Comparison of ENCODE assay signal across 10 cellular contexts in genomic region chr11:118224512-118225180, GRCh38. TPM values are rescaled to one million over a fixed set of nuclear protein-coding genes. Genes with fewer than 3 reads are reported as not detected.
DNase-seq lines count a peak whose midpoint lies in the region; ATAC-seq, FAIRE-seq and TF ChIP-seq lines count a peak whose summit lies in the region.
"Had no signal": no experiment of that assay in that cellular context is flagged by ENCODE, and none has a peak within 500 bp of the region (broad histone marks: within the 10 kb centered on the region; RNA-seq: fewer than 3 reads in every experiment).

Gene JAML (minus strand): TSS chr11:118225011. CDS start chr11:118214866, 10,145 bp downstream.

- POLR2A ChIA-PET in HepG2 (lab: Yijun Ruan, JAX) = no interaction called here

- H3K27ac ChIP-seq in liver (ENCODE audit: low read depth in 1 of 2, low read length in 2 of 2) (peak within 1 kb of the TSS; percentile 22 to 47), HepG2 (ENCODE audit: extremely low read length, insufficient read depth, low read length) (no peak within 1 kb of the TSS), urinary bladder (ENCODE audit: low read depth) (no peak within 1 kb of the TSS)

- H3K4me3 Mint-ChIP-seq in activated CD4-positive, alpha-beta T cell treated with anti-CD3 and anti-CD28 coated beads, Interleukin-2, amount 10 ng/mL, durations not matched to agents 24 days and 14 days = peak within 1 kb of the TSS; percentile 91
- H3K4me3 Mint-ChIP-seq in immature natural killer cell = peak within 1 kb of the TSS; percentile 48 to 61 (median 52)

- H2AFZ ChIP-seq in HepG2 (ENCODE audit: low read length) = no peak within 1 kb of the TSS

- H3K4me1 ChIP-seq in liver (ENCODE audit: control insufficient read depth in 4 of 4, insufficient read depth in 4 of 4, low read length in 3 of 4) (no peaks in the 10 kb centered on the region), HepG2 (ENCODE audit: insufficient read depth, low read length) (peaks cover 13% of the 10 kb centered on the region), urinary bladder (ENCODE audit: insufficient read depth) (no peaks in the 10 kb centered on the region)

- CTCF ChIA-PET in HepG2 (lab: Yijun Ruan, JAX; ENCODE audit: low intra/inter-chr PET ratio, low total read pairs) = no interaction called here

- no TSS peak for BruUV-seq in HepG2 (replicated peaks; lab: Mats Ljungman, UMichigan)

- no peak within 1 kb of the TSS for H3K4me2 ChIP-seq in HepG2 (ENCODE audit: low read depth, low read length)

- H3K27ac Mint-ChIP-seq in activated CD4-positive, alpha-beta T cell treated with anti-CD3 and anti-CD28 coated beads, Interleukin-2, amount 10 ng/mL, durations not matched to agents 24 days and 14 days = peak within 1 kb of the TSS; percentile 96
- H3K27ac Mint-ChIP-seq in immature natural killer cell = peak within 1 kb of the TSS in 5 of 6 donors; percentile 6 to 70 (median 36)

- intact Hi-C loops in HepG2 (cut with micrococcal nuclease; ENCODE audit: unreplicated experiment) = no loop called here
- intact Hi-C loops in activated CD4-positive, alpha-beta T cell treated with anti-CD3 and anti-CD28 coated beads, Interleukin-2, amount 10 ng/mL, durations not matched to agents 24 days and 14 days (cut with micrococcal nuclease) = loop anchor here (1.0 to 2.0 kb wide), 5 partner anchors 7 to 214 kb away; no protein-coding TSS in a partner anchor

- TF ChIP-seq RAD21 in liver (IDR thresholded peaks at IDR 0.05) (no peak), HepG2 (CRISPR knock-in tag; IDR thresholded peaks at IDR 0.05) (no peak)

- H4K20me1 ChIP-seq in HepG2 (ENCODE audit: insufficient read depth, low read length) = no peaks in the 10 kb centered on the region

- TF ChIP-seq CTCF in liver (IDR thresholded peaks at IDR 0.05; ENCODE audit: low read depth, low read length, missing input control) (no peak), HepG2 (CRISPR knock-in tag; IDR thresholded peaks at IDR 0.05) (no peak)

- TF ChIP-seq POLR2A in HepG2 (IDR thresholded peaks at IDR 0.05; ENCODE audit: insufficient read depth in 1 of 2, low read depth in 2 of 2, low read length in 2 of 2) = no peak

- 82% methylated on average over 6 of the region's 6 CpGs for WGBS in liver
- WGBS in HepG2 (ENCODE audit: low lambda C conversion rate) = 91% methylated on average over 6 of the region's 6 CpGs
- 60% methylated on average over 6 of the region's 6 CpGs for whole genome bisulfite sequencing in urinary bladder

- peak within 1 kb of the TSS in 1 of 2 donors; percentile 51 for H3K9ac ChIP-seq in liver (ENCODE audit: low read depth in 1 of 2, low read length in 2 of 2)
- H3K9ac ChIP-seq in HepG2 (ENCODE audit: insufficient read depth, low read depth, low read length) = no peak within 1 kb of the TSS

- H3K36me3 ChIP-seq in liver (ENCODE audit: control insufficient read depth in 4 of 4, insufficient read depth in 3 of 4, low read depth in 1 of 4, low read length in 3 of 4) (peaks cover 0 to 5% (median 1%) of the 10 kb centered on the region in 4 donors), HepG2 (replicated peaks in 1 of 2; ENCODE audit: control insufficient read depth in 1 of 2, insufficient read depth in 2 of 2, low read length in 2 of 2) (peaks cover 0 to 4% of the 10 kb centered on the region in 2 experiments; a peak in 2 of 5 replicates), urinary bladder (ENCODE audit: insufficient read depth) (no peaks in the 10 kb centered on the region)

- peaks cover 77% of the 10 kb centered on the region for H3K4me1 Mint-ChIP-seq in activated CD4-positive, alpha-beta T cell treated with anti-CD3 and anti-CD28 coated beads, Interleukin-2, amount 10 ng/mL, durations not matched to agents 24 days and 14 days
- H3K4me1 Mint-ChIP-seq in immature natural killer cell = peaks cover 25 to 27% of the 10 kb centered on the region in 2 donors

- H3K4me3 ChIP-seq in liver (ENCODE audit: low read depth in 1 of 3, low read length in 3 of 3) = peak within 1 kb of the TSS in 1 of 3 donors; percentile 28
- no peak within 1 kb of the TSS for H3K4me3 ChIP-seq in HepG2 (replicated peaks in 1 of 3; ENCODE audit: insufficient read depth in 1 of 3, low read depth in 2 of 3, low read length in 3 of 3)
- H3K4me3 ChIP-seq in urinary bladder (ENCODE audit: low read depth, low read length) = peak within 1 kb of the TSS; percentile 21

- in situ Hi-C loops in HepG2 (cut with HindIII; ENCODE audit: extremely low pct_ligation_motif_present, low pct_unique_long_range_greater_than_20kb) = no loop called here

- DNase-seq in HepG2 (ENCODE audit: low spot score) (no peak), immature natural killer cell (no peak), AG08395 (ENCODE audit: low spot score) (no peak), NCI-H226 (no peak)
- DNase-seq in activated CD4-positive, alpha-beta T cell treated with anti-CD3 and anti-CD28 coated beads, Interleukin-2, amount 10 ng/mL, durations not matched to agents 24 days and 14 days = peak; percentile 92

- no peaks in the 10 kb centered on the region for H3K27me3 Mint-ChIP-seq in activated CD4-positive, alpha-beta T cell treated with anti-CD3 and anti-CD28 coated beads, Interleukin-2, amount 10 ng/mL, durations not matched to agents 24 days and 14 days
- peaks cover 6 to 24% (median 9%) of the 10 kb centered on the region in 3 donors for H3K27me3 Mint-ChIP-seq in immature natural killer cell (ENCODE audit: low read depth in 3 of 3)

- H3K79me2 ChIP-seq in HepG2 (ENCODE audit: insufficient read depth, low read length) = no peaks in the 10 kb centered on the region

- TF ChIP-seq EP300 in HepG2 (IDR thresholded peaks at IDR 0.05; ENCODE audit: low read depth in 2 of 2, low read length in 2 of 2) (no peak), HepG2 (CRISPR knock-in tag; IDR thresholded peaks at IDR 0.05; ENCODE audit: borderline replicate concordance) (no peak)

- H3K9me3 ChIP-seq in liver (ENCODE audit: control insufficient read depth in 4 of 4, low read length in 3 of 4) (no peaks in the 10 kb centered on the region), HepG2 (ENCODE audit: low read length) (no peaks in the 10 kb centered on the region)

- ATAC-seq in HepG2 (no peak), GM19324 (IDR thresholded peaks at IDR 0.05; ENCODE audit: low FRiP score, unreplicated experiment) (no peak)

- FAIRE-seq in HepG2 (lab: Jason Lieb, UNC) = no peak
- FAIRE-seq: endometrium had no signal

- H3K36me3 Mint-ChIP-seq in activated CD4-positive, alpha-beta T cell treated with anti-CD3 and anti-CD28 coated beads, Interleukin-2, amount 10 ng/mL, durations not matched to agents 24 days and 14 days (ENCODE audit: low read depth) = peaks cover 80% of the 10 kb centered on the region
- peaks cover 0 to 6% (median 5%) of the 10 kb centered on the region in 3 donors for H3K36me3 Mint-ChIP-seq in immature natural killer cell

- peaks cover 6% of the 10 kb centered on the region for H3K9me3 Mint-ChIP-seq in activated CD4-positive, alpha-beta T cell treated with anti-CD3 and anti-CD28 coated beads, Interleukin-2, amount 10 ng/mL, durations not matched to agents 24 days and 14 days
- H3K9me3 Mint-ChIP-seq in immature natural killer cell = peaks cover 0 to 1% (median 0%) of the 10 kb centered on the region in 6 donors

- H3K27me3 ChIP-seq in liver (ENCODE audit: control insufficient read depth in 4 of 4, insufficient read depth in 4 of 4, low read length in 3 of 4) (no peaks in the 10 kb centered on the region), HepG2 (ENCODE audit: control insufficient read depth in 1 of 2, insufficient read depth in 2 of 2, low read length in 2 of 2) (no peaks in the 10 kb centered on the region)

TF ChIP-seq in liver, 16 proteins besides CTCF, POLR2A, EP300 and RAD21 (continues in another document):
- no peak for TF ChIP-seq HNF4G (IDR thresholded peaks at IDR 0.05)

TF ChIP-seq in HepG2, 621 proteins besides CTCF, POLR2A, EP300 and RAD21 (continues in another document):
- TF ChIP-seq ZNF629 (CRISPR knock-in tag; conservative IDR thresholded peaks at IDR 0.05) (no peak), NPAS2 (CRISPR knock-in tag; IDR thresholded peaks at IDR 0.05; ENCODE audit: borderline replicate concordance) (no peak), RFX5 (IDR thresholded peaks at IDR 0.05; ENCODE audit: low read depth, low read length) (no peak)

RNA-seq across cellular contexts. Expression of gene JAML, which starts in this region (rescaled TPM):
- 10 to 100 TPM in 1 of 2 donors, 1 to 10 TPM in 1; 9.6 to 13.5 TPM for total RNA-seq in liver
- 1 to 10 TPM; 2.2 to 3.4 TPM for polyA plus RNA-seq in liver
- 3.3 and 3.8 TPM in 2 replicates for total RNA-seq in HepG2 (2016; rRNA removed; fragmentation: Illumina TruSeq; extraction: Trizol)
- total RNA-seq in HepG2 (2016; cell fraction: cytosol; rRNA removed; fragmentation: Illumina TruSeq; extraction: Trizol; ENCODE audit: low read depth) = 0.71 and 0.97 TPM in 2 replicates
- total RNA-seq in HepG2 (2016; cell fraction: insoluble cytoplasmic fraction; rRNA removed; fragmentation: Illumina TruSeq; extraction: Trizol) = 3.7 and 4.6 TPM in 2 replicates
- total RNA-seq in HepG2 (2016; cell fraction: membrane; rRNA removed; fragmentation: Illumina TruSeq; extraction: Trizol) = 1.8 and 1.9 TPM in 2 replicates
- 3.5 and 4.0 TPM in 2 replicates for total RNA-seq in HepG2 (2016; cell fraction: nucleus; rRNA removed; fragmentation: Illumina TruSeq; extraction: Trizol)
- polyA plus RNA-seq in HepG2 (2011; rRNA removed) = 2.0 and 2.8 TPM in 2 replicates
- 0.91 and 1.1 TPM in 2 replicates for polyA plus RNA-seq in HepG2 (2011; cell fraction: cytosol; rRNA removed)
- polyA plus RNA-seq in HepG2 (2011; cell fraction: nucleus; rRNA removed) = 8.0 and 9.7 TPM in 2 replicates
- 9.8 and 22.2 TPM in 2 replicates for polyA plus RNA-seq in HepG2 (2012)
- polyA plus RNA-seq in HepG2 (2016; cell fraction: cytosol; fragmentation: Illumina TruSeq; extraction: Trizol; ENCODE audit: low read depth) = 0.93 and 0.95 TPM in 2 replicates
- 2.7 and 4.1 TPM in 2 replicates for polyA plus RNA-seq in HepG2 (2016; cell fraction: insoluble cytoplasmic fraction; fragmentation: Illumina TruSeq; extraction: Trizol; ENCODE audit: low read depth)
- 1.4 and 1.7 TPM in 2 replicates for polyA plus RNA-seq in HepG2 (2016; cell fraction: membrane; fragmentation: Illumina TruSeq; extraction: Trizol; ENCODE audit: low read depth)
- 5.7 and 5.9 TPM in 2 replicates for polyA plus RNA-seq in HepG2 (2016; cell fraction: nucleus; fragmentation: Illumina TruSeq; extraction: Trizol; ENCODE audit: insufficient read depth, low read depth)
- 1.7 TPM in 1 of 2 replicates, not detected in the other for polyA minus RNA-seq in HepG2 (2011; rRNA and poly(A)+ RNA removed; ENCODE audit: low replicate concordance)
- polyA minus RNA-seq in HepG2 (2011; cell fraction: cytosol; rRNA and poly(A)+ RNA removed) = 0.44 and 0.59 TPM in 2 replicates
- polyA minus RNA-seq in HepG2 (2011; cell fraction: nucleus; rRNA and poly(A)+ RNA removed) = 6.0 and 6.1 TPM in 2 replicates
- 303 and 318 TPM in 2 replicates for total RNA-seq in activated CD4-positive, alpha-beta T cell treated with anti-CD3 and anti-CD28 coated beads, Interleukin-2, amount 10 ng/mL, durations not matched to agents 24 days and 14 days
- polyA plus RNA-seq in immature natural killer cell = 10 to 100 TPM; 16.8 to 37.7 (median 26.3) TPM
- total RNA-seq in urinary bladder = 6.5 TPM
- polyA plus RNA-seq in urinary bladder = 6.0 TPM
- total RNA-seq: LHCN-M2 had no signal

Comparison
In these comparisons a context has a peak if more than half of its experiments do, and no peak if none do; other contexts are left out.
1. RNA of gene JAML (total RNA-seq): 303 to 318 TPM in activated CD4-positive, alpha-beta T cell treated with anti-CD3 and anti-CD28 coated beads, Interleukin-2, amount 10 ng/mL, durations not matched to agents 24 days and 14 days; 9.6 to 13.5 TPM in liver, 6.5 TPM in urinary bladder (single experiment) and 0.71 to 4.6 TPM in HepG2; every median in the first group is over 10 times any median in the second.
2. H3K27ac ChIP-seq: peak in liver (2 of 2); none in HepG2 (single experiment) and urinary bladder (single experiment).